Comparison of ENCODE assay signal across 11 cellular contexts in genomic region chr11:73158356-73159051, GRCh38. TPM values are rescaled to one million over a fixed set of nuclear protein-coding genes. Genes with fewer than 3 reads are reported as not detected.
DNase-seq lines count a peak whose midpoint lies in the region; ATAC-seq and TF ChIP-seq lines count a peak whose summit lies in the region.
"Had no signal": no experiment of that assay in that cellular context is flagged by ENCODE, and none has a peak within 500 bp of the region (broad histone marks: within the 10 kb centered on the region; RNA-seq: fewer than 3 reads in every experiment).

No MANE protein-coding gene starts in this region.

- intact Hi-C loops in right lobe of liver (cut with DNase I), result no loop called here
- intact Hi-C loops in transverse colon (cut with DNase I; ENCODE audit: low total_unique reads), result no loop called here

- peak overlapping the region; percentile 46 for H3K4me3 Mint-ChIP-seq in activated naive CD8-positive, alpha-beta T cell treated with anti-CD3 and anti-CD28 coated beads, Interleukin-2, amount 50 U/mL, for 24 hours
- no peak overlapping the region for H3K4me3 Mint-ChIP-seq in activated naive CD8-positive, alpha-beta T cell treated with anti-CD3 and anti-CD28 coated beads for 36 hours
- H3K4me3 Mint-ChIP-seq: activated naive CD4-positive, alpha-beta T cell treated with anti-CD3 and anti-CD28 coated beads, Interleukin-2, amount 10 ng/mL, durations not matched to agents 7 days and 5 days had no signal

- H3K27ac ChIP-seq in right lobe of liver, result peak overlapping the region in 2 of 3 donors; percentile 11 to 22
- H3K27ac ChIP-seq in transverse colon, result peak overlapping the region; percentile 37 to 60 (median 48)
- H3K27ac ChIP-seq: A549, epithelial cell of prostate had no signal

- no peak for TF ChIP-seq EP300 in transverse colon (IDR thresholded peaks at IDR 0.05; ENCODE audit: low read depth)

- WGBS in right lobe of liver (ENCODE audit: insufficient coverage, low coverage, low lambda C conversion rate, missing lambda C conversion rate), result 59% methylated on average over 4 of the region's 8 CpGs
- 60 to 79% methylated on average over 1 to 8 of the region's 8 CpGs for WGBS in transverse colon (ENCODE audit: low coverage in 1 of 2), 2 donors

- no peak for TF ChIP-seq CTCF in cardiac fibroblast (IDR thresholded peaks at IDR 0.05; ENCODE audit: low read depth, low read length)
- TF ChIP-seq CTCF in right lobe of liver (IDR thresholded peaks at IDR 0.05), result no peak
- TF ChIP-seq CTCF in transverse colon (IDR thresholded peaks at IDR 0.05), result no peak

- H3K36me3 ChIP-seq in right lobe of liver (no peaks in the 10 kb centered on the region), transverse colon (no peaks in the 10 kb centered on the region), MG63 (no peaks in the 10 kb centered on the region)

- ATAC-seq in activated naive CD8-positive, alpha-beta T cell treated with anti-CD3 and anti-CD28 coated beads, Interleukin-2, amount 50 U/mL, for 24 hours, result no peak
- ATAC-seq in right lobe of liver (peak in 3 of 4 donors; percentile 29 to 55 (median 37)), HG02678 (IDR thresholded peaks at IDR 0.05; ENCODE audit: unreplicated experiment) (no peak)

- in situ Hi-C loops in transverse colon (cut with MboI; ENCODE audit: low pct_ligation_motif_present in 1 of 4, low pct_unique_long_range_greater_than_20kb in 1 of 4, low sequenced_read_pairs in 3 of 4), result no loop called here

- DNase-seq in activated naive CD8-positive, alpha-beta T cell treated with anti-CD3 and anti-CD28 coated beads, Interleukin-2, amount 50 U/mL, for 24 hours, result no peak
- DNase-seq in activated naive CD8-positive, alpha-beta T cell treated with anti-CD3 and anti-CD28 coated beads for 36 hours, result no peak
- peak; percentile 61 to 83 for DNase-seq in cardiac fibroblast (ENCODE audit: low read depth in 2 of 2)
- peak in 1 of 3 donors; percentile 42 for DNase-seq in right lobe of liver
- DNase-seq in transverse colon, result no peak
- no peak for DNase-seq in MG63
- DNase-seq in NAMALWA (ENCODE audit: low spot score), result no peak
- DNase-seq: activated naive CD4-positive, alpha-beta T cell treated with anti-CD3 and anti-CD28 coated beads, Interleukin-2, amount 10 ng/mL, durations not matched to agents 7 days and 5 days had no signal

- H3K9me3 ChIP-seq in right lobe of liver (no peaks in the 10 kb centered on the region), transverse colon (no peaks in the 10 kb centered on the region), MG63 (no peaks in the 10 kb centered on the region)
- H3K9me3 ChIP-seq: A549 had no signal

- no peaks in the 10 kb centered on the region for H3K9me3 Mint-ChIP-seq in activated naive CD8-positive, alpha-beta T cell treated with anti-CD3 and anti-CD28 coated beads, Interleukin-2, amount 50 U/mL, for 24 hours
- H3K9me3 Mint-ChIP-seq in activated naive CD8-positive, alpha-beta T cell treated with anti-CD3 and anti-CD28 coated beads for 36 hours, result no peaks in the 10 kb centered on the region
- H3K9me3 Mint-ChIP-seq: activated naive CD4-positive, alpha-beta T cell treated with anti-CD3 and anti-CD28 coated beads, Interleukin-2, amount 10 ng/mL, durations not matched to agents 7 days and 5 days had no signal

- H3K4me1 ChIP-seq in right lobe of liver (peaks cover 0 to 22% (median 0%) of the 10 kb centered on the region in 4 donors), transverse colon (peaks cover 0 to 32% (median 17%) of the 10 kb centered on the region in 4 donors)
- H3K4me1 ChIP-seq: A549 had no signal

- no peaks in the 10 kb centered on the region for H3K27me3 ChIP-seq in right lobe of liver
- H3K27me3 ChIP-seq in transverse colon, result no peaks in the 10 kb centered on the region
- no peaks in the 10 kb centered on the region for H3K27me3 ChIP-seq in MG63

- TF ChIP-seq POLR2A in right lobe of liver (IDR thresholded peaks at IDR 0.05) (no peak), transverse colon (IDR thresholded peaks at IDR 0.05) (no peak)

- H3K27me3 Mint-ChIP-seq in activated naive CD8-positive, alpha-beta T cell treated with anti-CD3 and anti-CD28 coated beads, Interleukin-2, amount 50 U/mL, for 24 hours, result no peaks in the 10 kb centered on the region
- no peaks in the 10 kb centered on the region for H3K27me3 Mint-ChIP-seq in activated naive CD8-positive, alpha-beta T cell treated with anti-CD3 and anti-CD28 coated beads for 36 hours

- peaks cover 45% of the 10 kb centered on the region for H3K4me1 Mint-ChIP-seq in activated naive CD8-positive, alpha-beta T cell treated with anti-CD3 and anti-CD28 coated beads, Interleukin-2, amount 50 U/mL, for 24 hours
- H3K4me1 Mint-ChIP-seq in activated naive CD8-positive, alpha-beta T cell treated with anti-CD3 and anti-CD28 coated beads for 36 hours, result peaks cover 31% of the 10 kb centered on the region

- H3K36me3 Mint-ChIP-seq in activated naive CD8-positive, alpha-beta T cell treated with anti-CD3 and anti-CD28 coated beads, Interleukin-2, amount 50 U/mL, for 24 hours (ENCODE audit: low read depth), result no peaks in the 10 kb centered on the region
- no peaks in the 10 kb centered on the region for H3K36me3 Mint-ChIP-seq in activated naive CD8-positive, alpha-beta T cell treated with anti-CD3 and anti-CD28 coated beads for 36 hours
- H3K36me3 Mint-ChIP-seq: activated naive CD4-positive, alpha-beta T cell treated with anti-CD3 and anti-CD28 coated beads, Interleukin-2, amount 10 ng/mL, durations not matched to agents 7 days and 5 days had no signal

- no peak overlapping the region for H3K4me3 ChIP-seq in cardiac fibroblast (replicated peaks in 1 of 2; ENCODE audit: low read depth in 2 of 2, low read length in 2 of 2)
- no peak overlapping the region for H3K4me3 ChIP-seq in right lobe of liver
- H3K4me3 ChIP-seq in transverse colon, result no peak overlapping the region
- H3K4me3 ChIP-seq in MG63, result no peak overlapping the region
- H3K4me3 ChIP-seq: A549 had no signal

- H3K27ac Mint-ChIP-seq in activated naive CD8-positive, alpha-beta T cell treated with anti-CD3 and anti-CD28 coated beads, Interleukin-2, amount 50 U/mL, for 24 hours, result no peak overlapping the region
- no peak overlapping the region for H3K27ac Mint-ChIP-seq in activated naive CD8-positive, alpha-beta T cell treated with anti-CD3 and anti-CD28 coated beads for 36 hours
- H3K27ac Mint-ChIP-seq: activated naive CD4-positive, alpha-beta T cell treated with anti-CD3 and anti-CD28 coated beads, Interleukin-2, amount 10 ng/mL, durations not matched to agents 7 days and 5 days had no signal

RNA-seq across cellular contexts. Expression of gene FCHSD2, which starts 16.4 kb away (rescaled TPM):
- total RNA-seq in activated naive CD8-positive, alpha-beta T cell treated with anti-CD3 and anti-CD28 coated beads for 36 hours, result 10 to 100 TPM; 19.9 to 22.6 TPM
- total RNA-seq in right lobe of liver (10 to 100 TPM; 10.8 to 25.9 (median 17.8) TPM), transverse colon (10 to 100 TPM in 3 of 4 donors, 1 to 10 TPM in 1; 9.1 to 15.9 (median 15.0) TPM)
- total RNA-seq in MG63 (2014; rRNA removed; shearing (Covaris generic); ENCODE audit: low replicate concordance), result 8.2 and 18.1 TPM in 2 replicates

RNA-seq across cellular contexts. Expression of gene P2RY2, which starts 59.6 kb away (rescaled TPM):
- total RNA-seq in activated naive CD8-positive, alpha-beta T cell treated with anti-CD3 and anti-CD28 coated beads for 36 hours, result not detected
- total RNA-seq in right lobe of liver, result 1 to 10 TPM; 2.6 to 5.1 (median 3.5) TPM
- 10 to 100 TPM in 3 of 4 donors, 1 to 10 TPM in 1; 8.6 to 21.4 (median 12.6) TPM for total RNA-seq in transverse colon
- total RNA-seq in MG63 (2014; rRNA removed; shearing (Covaris generic); ENCODE audit: low replicate concordance), result 0.15 and 1.3 TPM in 2 replicates

Comparison
In these comparisons a context has a peak if more than half of its experiments do, and no peak if none do; other contexts are left out.
1. ATAC-seq: peak in right lobe of liver (3 of 4); none in activated naive CD8-positive, alpha-beta T cell treated with anti-CD3 and anti-CD28 coated beads, Interleukin-2, amount 50 U/mL, for 24 hours (single experiment) and HG02678 (single experiment).
2. DNase-seq: peak in cardiac fibroblast (2 of 2); none in activated naive CD8-positive, alpha-beta T cell treated with anti-CD3 and anti-CD28 coated beads, Interleukin-2, amount 50 U/mL, for 24 hours (single experiment), activated naive CD8-positive, alpha-beta T cell treated with anti-CD3 and anti-CD28 coated beads for 36 hours (single experiment), transverse colon (single experiment), MG63 (single experiment) and NAMALWA (single experiment).